In the genomic region with DNA sequence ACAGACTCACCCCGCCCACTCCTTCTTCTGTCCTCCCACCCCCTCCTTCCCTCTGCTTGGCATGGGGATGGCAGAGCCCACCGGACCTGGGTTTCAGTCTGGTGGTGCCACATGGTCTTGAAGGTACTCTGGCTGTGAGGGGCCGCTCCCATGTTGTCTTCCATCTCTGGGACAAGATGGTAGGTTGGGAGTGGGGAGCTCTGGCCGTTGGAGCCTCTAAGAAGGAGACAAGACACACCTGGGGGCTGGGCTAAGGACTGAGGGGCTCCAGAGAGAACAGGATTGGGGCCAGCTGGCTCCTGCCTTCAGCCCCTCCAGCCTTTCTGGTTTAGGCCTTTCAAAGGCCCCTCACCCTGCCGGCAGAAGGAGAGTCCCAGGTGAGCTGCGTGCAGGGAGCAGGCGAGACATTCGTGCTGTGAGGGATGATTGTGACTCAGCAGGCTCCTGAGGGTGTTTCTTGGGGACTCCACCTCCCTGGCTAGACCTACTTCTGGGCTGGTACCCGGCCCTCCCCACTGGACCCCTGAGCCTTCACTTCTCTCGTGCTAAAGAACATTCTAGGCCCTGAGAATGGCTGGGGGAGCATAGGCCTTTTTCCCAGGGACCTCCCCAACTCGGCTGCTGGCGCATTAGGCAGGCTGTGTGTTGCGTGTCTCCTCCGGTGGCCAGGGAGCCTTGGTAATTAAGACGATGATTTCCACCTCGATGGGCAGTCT, we compare ENCODE assay signal across 21 cellular contexts.
DNase-seq lines count a peak whose midpoint lies in the region; FAIRE-seq and TF ChIP-seq lines count a peak whose summit lies in the region.
"Had no signal": no experiment of that assay in that cellular context is flagged by ENCODE, and none has a peak within 500 bp of the region (broad histone marks: within the 10 kb centered on the region; RNA-seq: fewer than 3 reads in every experiment).

No MANE protein-coding gene starts in this region.

- no peak for TF ChIP-seq CTCF in H1 (IDR thresholded peaks at IDR 0.05; ENCODE audit: control extremely low read depth in 1 of 3, insufficient read depth in 1 of 3, low read depth in 1 of 3, low read length in 3 of 3)
- TF ChIP-seq CTCF in tibial artery (IDR thresholded peaks at IDR 0.05), result no peak
- no peak for TF ChIP-seq CTCF in OCI-LY7 (conservative IDR thresholded peaks at IDR 0.05; ENCODE audit: low read length)

- no peak overlapping the region for H3K4me2 ChIP-seq in H1 (ENCODE audit: insufficient read depth in 1 of 2, low read depth in 2 of 2, low read length in 2 of 2)
- no peak overlapping the region for H3K4me2 ChIP-seq in neuronal stem cell (ENCODE audit: insufficient read depth, low read length, poor library complexity, severe bottlenecking)
- H3K4me2 ChIP-seq in OCI-LY7 (ENCODE audit: low read length), result no peak overlapping the region

- H4K5ac ChIP-seq in H1 (ENCODE audit: insufficient read length, low read depth, low read length), result no peak overlapping the region

- no peak overlapping the region for H2AFZ ChIP-seq in H1 (ENCODE audit: low read length)
- no peak overlapping the region for H2AFZ ChIP-seq in neuronal stem cell (ENCODE audit: low read length)
- H2AFZ ChIP-seq in OCI-LY7 (ENCODE audit: low read length), result no peak overlapping the region
- H2AFZ ChIP-seq: GM23248 had no signal

- H4K91ac ChIP-seq in H1 (replicated peaks; ENCODE audit: insufficient read length, low read length) (peak overlapping the region; percentile 25), neuronal stem cell (ENCODE audit: low read depth, low read length, poor library complexity) (no peak overlapping the region)

- H2BK5ac ChIP-seq in H1 (ENCODE audit: low read depth, low read length), result no peak overlapping the region
- no peak overlapping the region for H2BK5ac ChIP-seq in neuronal stem cell (ENCODE audit: low read length)

- H3K27ac ChIP-seq in H1 (ENCODE audit: low read depth, low read length), result no peak overlapping the region
- H3K27ac ChIP-seq in neuronal stem cell (replicated peaks; ENCODE audit: low read length), result no peak overlapping the region
- peak overlapping the region; percentile 85 to 92 for H3K27ac ChIP-seq in tibial artery
- no peak overlapping the region for H3K27ac ChIP-seq in OCI-LY7 (ENCODE audit: low read depth, low read length, poor library complexity, severe bottlenecking)

- H3K36me3 ChIP-seq in adipocyte (ENCODE audit: control insufficient read depth, insufficient read depth, low read length, severe bottlenecking), result no peaks in the 10 kb centered on the region
- no peaks in the 10 kb centered on the region for H3K36me3 ChIP-seq in H1 (ENCODE audit: control insufficient read depth in 2 of 4, insufficient read depth in 4 of 4, low read length in 3 of 4)
- no peaks in the 10 kb centered on the region for H3K36me3 ChIP-seq in neuronal stem cell (replicated peaks in 1 of 2; ENCODE audit: control insufficient read depth in 2 of 2, insufficient read depth in 2 of 2, low read length in 2 of 2)
- no peaks in the 10 kb centered on the region for H3K36me3 ChIP-seq in tibial artery
- no peaks in the 10 kb centered on the region for H3K36me3 ChIP-seq in OCI-LY7 (ENCODE audit: insufficient read depth, low read length)

- no peaks in the 10 kb centered on the region for H3K9me2 ChIP-seq in OCI-LY7 (ENCODE audit: insufficient read depth, low read length)

- H3K23ac ChIP-seq in H1 (ENCODE audit: insufficient read length) (no peak overlapping the region), neuronal stem cell (ENCODE audit: low read depth, low read length, poor library complexity) (no peak overlapping the region)

- intact Hi-C loops in tibial artery (cut with DNase I; ENCODE audit: low total_unique reads) (no loop called here), OCI-LY7 (cut with micrococcal nuclease; ENCODE audit: unreplicated experiment) (no loop called here)

- H4K20me1 ChIP-seq in H1 (replicated peaks in 1 of 2; ENCODE audit: control insufficient read depth in 1 of 2, insufficient read depth in 2 of 2, low read length in 2 of 2) (no peaks in the 10 kb centered on the region), OCI-LY7 (ENCODE audit: insufficient read depth, low read length) (no peaks in the 10 kb centered on the region)

- BruUV-seq in OCI-LY7 (replicated peaks; lab: Mats Ljungman, UMichigan), result no TSS peak

- H2AK5ac ChIP-seq in H1 (ENCODE audit: low read depth, low read length) (no peak overlapping the region), neuronal stem cell (ENCODE audit: low read depth, low read length) (peak overlapping the region; percentile 27)

- H3K18ac ChIP-seq in H1 (ENCODE audit: extremely low read depth, low read length) (no peak overlapping the region), neuronal stem cell (ENCODE audit: low read length) (peak overlapping the region; percentile 60)

- H2BK20ac ChIP-seq in H1 (ENCODE audit: low read length), result 0 out of 2 replicates have a peak overlapping the region, but pooled peaks have one; percentile 14

- no peak for TF ChIP-seq POLR2A in H1 (IDR thresholded peaks at IDR 0.05; ENCODE audit: control extremely low read depth in 1 of 2, low read depth in 2 of 2, low read length in 2 of 2)

- H3K9me3 ChIP-seq in adipocyte (ENCODE audit: control insufficient read depth, low read length), result no peaks in the 10 kb centered on the region
- no peaks in the 10 kb centered on the region for H3K9me3 ChIP-seq in H1 (ENCODE audit: insufficient read depth in 2 of 2, low read depth in 1 of 2, low read length in 1 of 2)
- peaks cover 0 to 2% of the 10 kb centered on the region in 2 donors for H3K9me3 ChIP-seq in neuronal stem cell (replicated peaks in 1 of 2; ENCODE audit: control insufficient read depth in 2 of 2, insufficient read depth in 1 of 2, low read depth in 1 of 2, low read length in 2 of 2)
- H3K9me3 ChIP-seq in tibial artery, result no peaks in the 10 kb centered on the region
- no peaks in the 10 kb centered on the region for H3K9me3 ChIP-seq in OCI-LY7 (ENCODE audit: low read length)

- H4K8ac ChIP-seq in H1 (ENCODE audit: extremely low read depth, insufficient read depth, low read length) (no peak overlapping the region), neuronal stem cell (ENCODE audit: low read depth, low read length) (no peak overlapping the region)

- H2BK15ac ChIP-seq in H1 (ENCODE audit: low read length) (no peak overlapping the region), neuronal stem cell (ENCODE audit: low read length) (no peak overlapping the region)

- no peak for FAIRE-seq in H1 (lab: Jason Lieb, UNC)
- FAIRE-seq: GM12892 had no signal

- no peak for TF ChIP-seq RAD21 in H1 (IDR thresholded peaks at IDR 0.05 in 1 of 2, conservative IDR thresholded peaks at IDR 0.05 in 1 of 2; ENCODE audit: low read depth in 2 of 2, low read length in 2 of 2)

- CTCF ChIA-PET in H1 (lab: Charles Lee; ENCODE audit: partially characterized antibody), result interaction anchor here (1.1 to 9.9 kb wide), 6 partner anchors 9 to 90 kb away, joined by 3 to 69 read pairs (median 3); no protein-coding TSS in a partner anchor
- CTCF ChIA-PET in HEK293T (lab: Yijun Ruan, JAX), result interaction anchor here (1.3 kb wide), 1 partner anchor 61 kb away, joined by 4 read pairs; no protein-coding TSS in a partner anchor
- CTCF ChIA-PET in OCI-LY7 (lab: Charles Lee; ENCODE audit: unreplicated experiment), result no interaction called here

- H3K23me2 ChIP-seq in H1 (ENCODE audit: low read depth, low read length), result no peaks in the 10 kb centered on the region

- H3K4me1 ChIP-seq in adipocyte (ENCODE audit: control insufficient read depth, insufficient read depth, low read length) (peaks cover 72% of the 10 kb centered on the region), H1 (replicated peaks in 1 of 4; ENCODE audit: control insufficient read depth in 3 of 4, insufficient read depth in 4 of 4, low read length in 3 of 4) (peaks cover 9 to 19% (median 14%) of the 10 kb centered on the region in 4 experiments), neuronal stem cell (ENCODE audit: control insufficient read depth in 2 of 2, insufficient read depth in 1 of 2, low read depth in 1 of 2, low read length in 2 of 2) (peaks cover 29 to 36% of the 10 kb centered on the region in 2 donors), tibial artery (peaks cover 10 to 56% (median 47%) of the 10 kb centered on the region in 4 donors), OCI-LY7 (ENCODE audit: insufficient read depth, low read length, poor library complexity, severe bottlenecking) (no peaks in the 10 kb centered on the region)

- POLR2A ChIA-PET in H1 (lab: Charles Lee; ENCODE audit: partially characterized antibody), result interaction anchor here (1.1 kb wide), 1 partner anchor 328 kb away, joined by 3 read pairs; no protein-coding TSS in a partner anchor
- POLR2A ChIA-PET in HEK293T (lab: Yijun Ruan, JAX), result no interaction called here
- POLR2A ChIA-PET in OCI-LY7 (lab: Charles Lee), result no interaction called here

- no peak for DNase-seq in adipocyte (ENCODE audit: low read depth)
- no peak for DNase-seq in H1 (ENCODE audit: low read depth in 1 of 2, low spot score in 2 of 2)
- no peak for DNase-seq in neuronal stem cell (ENCODE audit: low spot score)
- no peak for DNase-seq in tibial artery
- no peak for DNase-seq in nucleus accumbens (lab: John Stamatoyannopoulos, UW)
- no peak for DNase-seq in HEK293T (ENCODE audit: extremely low spot score)
- no peak for DNase-seq in OCI-LY7 (ENCODE audit: low spot score)
- DNase-seq: ACHN, AML-193, DMS 273 treated with DMSO at 0.1 percent for 48 hours, GDM1, GM23248, KBM-7, MV-4-11, NCI-H1417 treated with DMSO at 0.1 percent for 48 hours, NCI-H2029, NCI-H2171, NCI-H446 treated with DMSO at 0.1 percent for 48 hours, NCI-H774, Right ventricle myocardium superior had no signal

- TF ChIP-seq EP300 in H1 (IDR thresholded peaks at IDR 0.05; ENCODE audit: borderline replicate concordance in 1 of 2, low read depth in 2 of 2, low read length in 2 of 2), result no peak

- H3K27me3 ChIP-seq in adipocyte (replicated peaks; ENCODE audit: control insufficient read depth, insufficient read depth, low read length), result no peaks in the 10 kb centered on the region
- no peaks in the 10 kb centered on the region for H3K27me3 ChIP-seq in H1 (replicated peaks in 1 of 4; ENCODE audit: control insufficient read depth in 3 of 4, extremely low read depth in 1 of 4, insufficient read depth in 3 of 4, low read length in 3 of 4)
- H3K27me3 ChIP-seq in neuronal stem cell (ENCODE audit: control insufficient read depth in 3 of 3, insufficient read depth in 3 of 3, low read depth in 1 of 3, low read length in 3 of 3), result no peaks in the 10 kb centered on the region
- H3K27me3 ChIP-seq in tibial artery, result no peaks in the 10 kb centered on the region

- H3K79me2 ChIP-seq in H1 (ENCODE audit: control insufficient read depth in 1 of 2, insufficient read depth in 2 of 2, low read length in 2 of 2), result no peaks in the 10 kb centered on the region
- no peaks in the 10 kb centered on the region for H3K79me2 ChIP-seq in OCI-LY7 (ENCODE audit: insufficient read depth, low read depth, low read length)

- no peak overlapping the region for H3K4me3 ChIP-seq in adipocyte (ENCODE audit: low read length)
- no peak overlapping the region for H3K4me3 ChIP-seq in H1 (ENCODE audit: extremely low read depth in 1 of 4, insufficient read depth in 2 of 4, low read depth in 3 of 4, low read length in 4 of 4)
- no peak overlapping the region for H3K4me3 ChIP-seq in neuronal stem cell (ENCODE audit: low read length in 2 of 2)
- H3K4me3 ChIP-seq in tibial artery, result no peak overlapping the region
- H3K4me3 ChIP-seq in OCI-LY7 (ENCODE audit: low read depth, low read length, poor library complexity, severe bottlenecking), result no peak overlapping the region
- H3K4me3 ChIP-seq: GM23248 had no signal

- H3K14ac ChIP-seq in H1 (ENCODE audit: insufficient read length) (no peak overlapping the region), neuronal stem cell (ENCODE audit: low read length) (no peak overlapping the region)

- H3K9ac ChIP-seq in adipocyte (ENCODE audit: low read length), result peak overlapping the region; percentile 91
- no peak overlapping the region for H3K9ac ChIP-seq in H1 (replicated peaks in 1 of 4; ENCODE audit: extremely low read depth in 1 of 4, low read depth in 3 of 4, low read length in 3 of 4)
- no peak overlapping the region for H3K9ac ChIP-seq in neuronal stem cell (ENCODE audit: low read depth, low read length, poor library complexity)
- H3K9ac ChIP-seq: GM23248 had no signal

- no peak overlapping the region for H3K4ac ChIP-seq in H1 (replicated peaks; ENCODE audit: insufficient read length, low read depth, low read length)
- H3K4ac ChIP-seq in neuronal stem cell (ENCODE audit: low read length), result no peak overlapping the region

- H2BK12ac ChIP-seq in H1 (ENCODE audit: low read depth, low read length) (no peak overlapping the region), neuronal stem cell (ENCODE audit: low read length) (no peak overlapping the region)

- no peak overlapping the region for H3K56ac ChIP-seq in H1 (replicated peaks; ENCODE audit: insufficient read length, low read depth, low read length)

- H3K79me1 ChIP-seq in H1 (ENCODE audit: low read depth, low read length) (no peaks in the 10 kb centered on the region), neuronal stem cell (ENCODE audit: low read depth, low read length) (no peaks in the 10 kb centered on the region)

- 86% methylated on average over 15 of the region's 16 CpGs; no CpG with 5 or more reads in 1 of the 2 experiments for WGBS in H1 (ENCODE audit: extremely low coverage in 1 of 2, insufficient coverage in 1 of 2, insufficient read length in 1 of 2, insufficient replicate concordance in 2 of 2, low coverage in 1 of 2, low lambda C conversion rate in 2 of 2, missing lambda C conversion rate in 1 of 2), 2 experiments
- WGBS in neuronal stem cell (ENCODE audit: extremely low coverage in 2 of 2, insufficient read length in 2 of 2, insufficient replicate concordance in 1 of 2), 2 donors, result no CpG with 5 or more reads among the region's 16 CpGs

- no peak overlapping the region for H2BK120ac ChIP-seq in H1 (replicated peaks; ENCODE audit: low read depth, low read length)
- H2BK120ac ChIP-seq in neuronal stem cell (ENCODE audit: low read depth, low read length), result no peak overlapping the region

Comparison
In these comparisons a context has a peak if more than half of its experiments do, and no peak if none do; other contexts are left out.
1. H3K27ac ChIP-seq: peak in tibial artery (2 of 2); none in H1 (single experiment), neuronal stem cell (single experiment) and OCI-LY7 (single experiment).